Comparison of ENCODE assay signal across 27 cellular contexts in genomic region chr2:147609301-147609700, GRCh38.
"Had no signal": no experiment of that assay in that cellular context is flagged by ENCODE, and none has a peak within 500 bp of the region (broad histone marks: within the 10 kb centered on the region; RNA-seq: fewer than 3 reads in every experiment).

No MANE protein-coding gene starts in this region.

- H3K36me3 Mint-ChIP-seq: mesothelial cell of epicardium; naive B cell; natural killer cell; neural progenitor cell; stimulated activated effector memory CD8-positive, alpha-beta T cell treated with anti-CD3 and anti-CD28 coated beads, Interleukin-12 subunit alpha, Interleukin-12 subunit beta, amount 100 ng/mL, for 72 hours had no signal

- H3K27me3 Mint-ChIP-seq: naive B cell; stimulated activated naive CD8-positive, alpha-beta T cell treated with anti-CD3 and anti-CD28 coated beads, Interleukin-15, Interleukin-2, amounts not matched to agents 100 ng/mL and 50 ng/mL, for 24 hours had no signal

- H3K4me3 ChIP-seq: hepatocyte, left ventricle myocardium inferior, lung, neural progenitor cell, ovary, prostate gland, sigmoid colon, spleen, testis, thyroid gland, transverse colon, upper lobe of left lung, vagina had no signal

- H3K27ac ChIP-seq: hepatocyte, left ventricle myocardium inferior, neural progenitor cell, ovary, prostate gland, sigmoid colon, spleen, testis, thyroid gland, transverse colon, upper lobe of left lung, vagina had no signal

- H3K4me1 ChIP-seq: left ventricle myocardium inferior, neural progenitor cell, prostate gland, spleen, testis, thyroid gland, upper lobe of left lung, vagina had no signal

- H3K79me2 ChIP-seq: hepatocyte had no signal

- ATAC-seq: natural killer cell; right cardiac atrium; stimulated activated effector memory CD8-positive, alpha-beta T cell treated with anti-CD3 and anti-CD28 coated beads, Interleukin-12 subunit alpha, Interleukin-12 subunit beta, amount 100 ng/mL, for 72 hours had no signal

- H3K4me2 ChIP-seq: hepatocyte, neural progenitor cell had no signal

- H3K9me3 ChIP-seq: left ventricle myocardium inferior, ovary, prostate gland, sigmoid colon, spleen, testis, thyroid gland, transverse colon, upper lobe of left lung, vagina had no signal

- H3K27me3 ChIP-seq: hepatocyte, neural progenitor cell, ovary, sigmoid colon, spleen, testis, thyroid gland, transverse colon, upper lobe of left lung, vagina had no signal

- H3K36me3 ChIP-seq: left ventricle myocardium inferior, neural progenitor cell, ovary, prostate gland, sigmoid colon, spleen, thyroid gland, transverse colon, upper lobe of left lung, vagina had no signal

- H3K9ac ChIP-seq: neural progenitor cell had no signal

- H3K4me1 Mint-ChIP-seq: naive B cell; natural killer cell; stimulated activated effector memory CD8-positive, alpha-beta T cell treated with anti-CD3 and anti-CD28 coated beads, Interleukin-12 subunit alpha, Interleukin-12 subunit beta, amount 100 ng/mL, for 72 hours had no signal

- H2AFZ ChIP-seq: hepatocyte, neural progenitor cell had no signal

- DNase-seq: islet precursor cell; left ventricle myocardium inferior; mesendoderm; naive B cell; natural killer cell; nephron progenitor cell; ovary; retina; right cardiac atrium; sigmoid colon; small intestine; spleen; stimulated activated CD4-positive, alpha-beta T cell treated with anti-CD3 and anti-CD28 coated beads, Interleukin-4, amount 100 ng/mL, for 24 hours; stimulated activated naive CD4-positive, alpha-beta T cell; substantia nigra; testis; thyroid gland; transverse colon; upper lobe of left lung had no signal

- H3K4me3 Mint-ChIP-seq: mesothelial cell of epicardium; naive B cell; natural killer cell; nephron progenitor cell; neural progenitor cell; stimulated activated effector memory CD8-positive, alpha-beta T cell treated with anti-CD3 and anti-CD28 coated beads, Interleukin-12 subunit alpha, Interleukin-12 subunit beta, amount 100 ng/mL, for 72 hours; stimulated activated naive CD8-positive, alpha-beta T cell treated with anti-CD3 and anti-CD28 coated beads, Interleukin-15, Interleukin-2, amounts not matched to agents 100 ng/mL and 50 ng/mL, for 24 hours had no signal

- H3K27ac Mint-ChIP-seq: mesothelial cell of epicardium; naive B cell; natural killer cell; neural progenitor cell; stimulated activated effector memory CD8-positive, alpha-beta T cell treated with anti-CD3 and anti-CD28 coated beads, Interleukin-12 subunit alpha, Interleukin-12 subunit beta, amount 100 ng/mL, for 72 hours; stimulated activated naive CD8-positive, alpha-beta T cell treated with anti-CD3 and anti-CD28 coated beads, Interleukin-15, Interleukin-2, amounts not matched to agents 100 ng/mL and 50 ng/mL, for 24 hours had no signal

- H3K9me3 Mint-ChIP-seq: mesothelial cell of epicardium; naive B cell; natural killer cell; nephron progenitor cell; neural progenitor cell; stimulated activated effector memory CD8-positive, alpha-beta T cell treated with anti-CD3 and anti-CD28 coated beads, Interleukin-12 subunit alpha, Interleukin-12 subunit beta, amount 100 ng/mL, for 72 hours; stimulated activated naive CD8-positive, alpha-beta T cell treated with anti-CD3 and anti-CD28 coated beads, Interleukin-15, Interleukin-2, amounts not matched to agents 100 ng/mL and 50 ng/mL, for 24 hours had no signal
